Comparison of ENCODE assay signal across 22 cellular contexts in genomic region chr2:190810981-190811587, GRCh38.
"Had no signal": no experiment of that assay in that cellular context is flagged by ENCODE, and none has a peak within 500 bp of the region (broad histone marks: within the 10 kb centered on the region; RNA-seq: fewer than 3 reads in every experiment).

No MANE protein-coding gene starts in this region.

- H3K9me3 Mint-ChIP-seq: activated naive CD8-positive, alpha-beta T cell treated with anti-CD3 and anti-CD28 coated beads, Interleukin-2, amount 10 ng/mL, durations not matched to agents 7 days and 5 days; brain had no signal

- H3K27me3 Mint-ChIP-seq: activated CD4-positive, alpha-beta memory T cell treated with anti-CD3 and anti-CD28 coated beads, Interleukin-2, amount 10 ng/mL, durations not matched to agents 7 days and 5 days; activated naive CD8-positive, alpha-beta T cell treated with anti-CD3 and anti-CD28 coated beads, Interleukin-2, amount 10 ng/mL, durations not matched to agents 7 days and 5 days had no signal

- H3K4me1 ChIP-seq: heart right ventricle, prostate gland, thyroid gland had no signal

- ATAC-seq: heart right ventricle; natural killer cell treated with Interleukin-12 subunit alpha and Interleukin-12 subunit beta and Interleukin-15 and Interleukin-18, amount 100 ng/mL, for 72 hours; stimulated activated naive CD8-positive, alpha-beta T cell treated with anti-CD3 and anti-CD28 coated beads, Interleukin-15, Interleukin-2, amounts not matched to agents 100 U/mL and 50 U/mL, for 24 hours had no signal

- H3K36me3 Mint-ChIP-seq: brain; natural killer cell treated with Interleukin-12 subunit alpha and Interleukin-12 subunit beta and Interleukin-15 and Interleukin-18, amount 100 ng/mL, for 72 hours had no signal

- H3K27ac Mint-ChIP-seq: activated CD4-positive, alpha-beta memory T cell treated with anti-CD3 and anti-CD28 coated beads, Interleukin-2, amount 10 ng/mL, durations not matched to agents 7 days and 5 days; activated naive CD8-positive, alpha-beta T cell treated with anti-CD3 and anti-CD28 coated beads, Interleukin-2, amount 10 ng/mL, durations not matched to agents 7 days and 5 days; activated T-helper 1 cell treated with anti-CD3 and anti-CD28 coated beads, Interleukin-12 subunit alpha, Interleukin-12 subunit beta, Interleukin-2, Interleukin-4 antibody, amounts not matched to agents 30 ng/mL and 10 ng/mL and 1 ng/mL, durations not matched to agents 14 hours and 24 hours and 36 hours; natural killer cell treated with Interleukin-12 subunit alpha and Interleukin-12 subunit beta and Interleukin-15 and Interleukin-18, amount 100 ng/mL, for 72 hours; T-helper 1 cell treated with Interleukin-12 subunit alpha and Interleukin-12 subunit beta and Interleukin-4 antibody, amounts not matched to agents 30 μg/mL and 1 μg/mL, for 36 hours had no signal

- H3K27ac ChIP-seq: epithelial cell of prostate, heart right ventricle, prostate gland, thyroid gland had no signal

- H3K9me3 ChIP-seq: heart right ventricle, prostate gland, thyroid gland had no signal

- H3K27me3 ChIP-seq: heart right ventricle, thyroid gland had no signal

- H3K4me1 Mint-ChIP-seq: brain had no signal

- H3K4me3 ChIP-seq: heart right ventricle, prostate gland, thyroid gland had no signal

- H3K4me3 Mint-ChIP-seq: activated CD4-positive, alpha-beta memory T cell treated with anti-CD3 and anti-CD28 coated beads, Interleukin-2, amount 10 ng/mL, durations not matched to agents 7 days and 5 days; activated naive CD8-positive, alpha-beta T cell treated with anti-CD3 and anti-CD28 coated beads, Interleukin-2, amount 10 ng/mL, durations not matched to agents 7 days and 5 days; activated T-helper 1 cell treated with anti-CD3 and anti-CD28 coated beads, Interleukin-12 subunit alpha, Interleukin-12 subunit beta, Interleukin-2, Interleukin-4 antibody, amounts not matched to agents 30 ng/mL and 10 ng/mL and 1 ng/mL, durations not matched to agents 14 hours and 24 hours and 36 hours; brain; natural killer cell treated with Interleukin-12 subunit alpha and Interleukin-12 subunit beta and Interleukin-15 and Interleukin-18, amount 100 ng/mL, for 72 hours; T-helper 1 cell treated with Interleukin-12 subunit alpha and Interleukin-12 subunit beta and Interleukin-4 antibody, amounts not matched to agents 30 μg/mL and 1 μg/mL, for 36 hours had no signal

- DNase-seq: activated CD4-positive, alpha-beta memory T cell treated with anti-CD3 and anti-CD28 coated beads, Interleukin-2, amount 10 ng/mL, durations not matched to agents 7 days and 5 days; activated CD4-positive, alpha-beta T cell treated with anti-CD3 and anti-CD28 coated beads for 48 hours; activated CD4-positive, CD25-positive, alpha-beta regulatory T cell; activated gamma-delta T cell treated with Interleukin-2 at 50 U/mL for 16 hours; activated naive CD8-positive, alpha-beta T cell treated with anti-CD3 and anti-CD28 coated beads, Interleukin-2, amount 10 ng/mL, durations not matched to agents 7 days and 5 days; anterior cingulate cortex; foreskin fibroblast; heart right ventricle; kidney; mammary epithelial cell; midbrain; stimulated activated CD4-positive, alpha-beta T cell treated with anti-CD3 and anti-CD28 coated beads, Interleukin-4, amount 100 ng/mL, for 24 hours; stimulated activated naive CD8-positive, alpha-beta T cell treated with anti-CD3 and anti-CD28 coated beads, Interleukin-15, Interleukin-2, amounts not matched to agents 100 U/mL and 50 U/mL, for 24 hours; substantia nigra; T1000 had no signal

- H3K36me3 ChIP-seq: heart right ventricle, prostate gland, thyroid gland had no signal
